Comparison of ENCODE assay signal across 8 cellular contexts in genomic region chr11:26753738-26754504, GRCh38. TPM values are rescaled to one million over a fixed set of nuclear protein-coding genes. Genes with fewer than 3 reads are reported as not detected.
DNase-seq lines count a peak whose midpoint lies in the region; ATAC-seq and TF ChIP-seq lines count a peak whose summit lies in the region.
"Had no signal": no experiment of that assay in that cellular context is flagged by ENCODE, and none has a peak within 500 bp of the region (broad histone marks: within the 10 kb centered on the region; RNA-seq: fewer than 3 reads in every experiment).

No MANE protein-coding gene starts in this region.

- TF ChIP-seq EP300 in stomach (IDR thresholded peaks at IDR 0.05) = no peak

- intact Hi-C loops in stomach (cut with DNase I; ENCODE audit: low total_unique reads) = no loop called here

- peak; percentile 73 for ATAC-seq in HG02852 (IDR thresholded peaks at IDR 0.05; ENCODE audit: unreplicated experiment)

- no peak for TF ChIP-seq POLR2A in stomach (IDR thresholded peaks at IDR 0.05)

- 35 to 42% (median 38%) methylated on average over 8 of the region's 8 CpGs for WGBS in stomach, 5 donors

- peak; percentile 36; the same call in 1 of the 2 replicates for TF ChIP-seq CTCF in GM12874 (IDR thresholded peaks at IDR 0.05; ENCODE audit: insufficient read depth, low read depth, low read length)
- TF ChIP-seq CTCF in stomach (IDR thresholded peaks at IDR 0.05) = peak in 5 of 7 experiments; percentile 35 to 60 (median 50)

- no peak overlapping the region for H3K4me3 ChIP-seq in stomach

- H3K27me3 ChIP-seq in stomach = no peaks in the 10 kb centered on the region

- peaks cover 0 to 10% (median 2%) of the 10 kb centered on the region in 4 donors for H3K4me1 ChIP-seq in stomach

- no peaks in the 10 kb centered on the region for H3K36me3 ChIP-seq in stomach

- no peak overlapping the region for H3K27ac ChIP-seq in stomach

- no peaks in the 10 kb centered on the region for H3K9me3 ChIP-seq in stomach

- peak; percentile 41 for DNase-seq in NCI-H2107 treated with DMSO at 0.1 percent for 48 hours (lab: John Stamatoyannopoulos, UW; ENCODE audit: unreplicated experiment)
- peak; percentile 39 for DNase-seq in amniotic stem cell (lab: John Stamatoyannopoulos, UW)
- DNase-seq in hippocampal formation (lab: John Stamatoyannopoulos, UW) = peak; percentile 22 to 64
- peak; percentile 27 for DNase-seq in stomach
- no peak for DNase-seq in activated naive CD4-positive, alpha-beta T cell (lab: John Stamatoyannopoulos, UW)
- DNase-seq: activated naive CD8-positive, alpha-beta T cell treated with anti-CD3 and anti-CD28 coated beads, Interleukin-2, amount 10 ng/mL, durations not matched to agents 7 days and 5 days had no signal

RNA-seq across cellular contexts. Expression of gene SLC5A12, which starts 32.1 kb away (rescaled TPM):
- total RNA-seq in stomach = 1 to 10 TPM in 1 of 5 donors, not detected in 4; 2.2 TPM
- polyA plus RNA-seq in stomach = not detected
- total RNA-seq: activated naive CD8-positive, alpha-beta T cell treated with anti-CD3 and anti-CD28 coated beads, Interleukin-2, amount 10 ng/mL, durations not matched to agents 7 days and 5 days had no signal

Comparison
In these comparisons a context has a peak if more than half of its experiments do, and no peak if none do; other contexts are left out.
1. DNase-seq: peak in NCI-H2107 treated with DMSO at 0.1 percent for 48 hours (single experiment), amniotic stem cell (single experiment), hippocampal formation (2 of 2) and stomach (single experiment); none in activated naive CD4-positive, alpha-beta T cell (0 of 4).